In the genomic region with DNA sequence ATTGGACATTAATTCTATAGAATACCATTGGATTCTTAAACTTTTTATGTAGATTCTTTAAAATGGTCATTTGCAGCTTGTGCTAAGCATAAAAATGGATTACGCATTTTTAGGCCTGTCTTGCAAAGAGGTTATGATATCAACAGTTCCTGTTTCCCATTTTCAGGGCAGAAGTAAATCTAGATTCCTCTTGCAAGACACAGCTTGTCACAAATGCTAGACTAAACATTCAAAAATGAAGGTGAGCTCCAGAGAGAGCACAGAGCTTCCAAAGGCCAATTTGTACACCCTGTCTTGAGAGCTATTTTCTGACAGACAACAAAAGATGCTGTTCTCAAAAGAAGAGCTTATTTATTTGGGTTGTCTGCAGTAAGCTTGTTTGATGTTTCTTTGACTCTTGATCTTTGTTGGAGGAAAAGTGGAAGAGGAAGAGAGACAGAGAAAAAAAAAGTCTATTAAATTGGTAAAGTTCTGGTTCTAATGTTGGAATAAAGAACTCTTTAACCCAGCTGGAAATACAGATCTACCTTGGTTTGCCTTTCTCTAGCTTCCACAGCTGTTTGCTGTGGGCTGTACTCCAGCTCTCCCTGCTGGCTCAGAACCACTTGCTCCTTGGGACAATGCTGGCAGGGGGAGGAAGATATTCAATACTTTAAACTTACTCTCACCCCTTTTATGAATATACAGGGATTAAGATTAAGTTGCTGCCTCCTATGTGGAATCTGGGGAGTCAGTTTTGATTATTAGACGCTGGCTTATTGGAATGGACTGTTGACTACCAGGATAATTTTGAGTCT, we compare ENCODE assay signal across 18 cellular contexts.
DNase-seq lines count a peak whose midpoint lies in the region; ATAC-seq and TF ChIP-seq lines count a peak whose summit lies in the region.
"Had no signal": no experiment of that assay in that cellular context is flagged by ENCODE, and none has a peak within 500 bp of the region (broad histone marks: within the 10 kb centered on the region; RNA-seq: fewer than 3 reads in every experiment).

No MANE protein-coding gene starts in this region.

- TF ChIP-seq RAD21 in SK-N-SH (IDR thresholded peaks at IDR 0.05; ENCODE audit: low read length): peak; percentile 35

- POLR2A ChIA-PET in SK-N-SH (lab: Yijun Ruan, JAX): no interaction called here
- POLR2A ChIA-PET in activated CD8-positive, alpha-beta T cell treated with anti-CD3 and anti-CD28 coated beads for 36 hours (lab: Charles Lee): no interaction called here

- 91% methylated on average over 2 of the region's 2 CpGs for WGBS in SK-N-SH (ENCODE audit: low lambda C conversion rate)

- peaks cover 5% of the 10 kb centered on the region for H3K36me3 Mint-ChIP-seq in osteocyte (ENCODE audit: unreplicated experiment)
- H3K36me3 Mint-ChIP-seq in activated CD8-positive, alpha-beta T cell treated with anti-CD3 and anti-CD28 coated beads for 36 hours (ENCODE audit: low read depth): no peaks in the 10 kb centered on the region
- H3K36me3 Mint-ChIP-seq in effector memory CD8-positive, alpha-beta T cell (ENCODE audit: insufficient read depth): no peaks in the 10 kb centered on the region
- H3K36me3 Mint-ChIP-seq: naive B cell, type B pancreatic cell had no signal

- H3F3A ChIP-seq in SK-N-SH (replicated peaks; ENCODE audit: insufficient read depth): no peaks in the 10 kb centered on the region

- no peaks in the 10 kb centered on the region for H3K27me3 Mint-ChIP-seq in osteocyte (ENCODE audit: unreplicated experiment)
- no peaks in the 10 kb centered on the region for H3K27me3 Mint-ChIP-seq in activated CD8-positive, alpha-beta T cell treated with anti-CD3 and anti-CD28 coated beads for 36 hours
- H3K27me3 Mint-ChIP-seq in effector memory CD8-positive, alpha-beta T cell: no peaks in the 10 kb centered on the region
- H3K27me3 Mint-ChIP-seq: naive B cell had no signal

- H3K79me2 ChIP-seq in SK-N-SH (ENCODE audit: insufficient read depth): no peaks in the 10 kb centered on the region

- no peak overlapping the region for H3K4me3 Mint-ChIP-seq in osteocyte (ENCODE audit: unreplicated experiment)
- no peak overlapping the region for H3K4me3 Mint-ChIP-seq in activated CD8-positive, alpha-beta T cell treated with anti-CD3 and anti-CD28 coated beads for 36 hours
- H3K4me3 Mint-ChIP-seq in effector memory CD8-positive, alpha-beta T cell: no peak overlapping the region
- H3K4me3 Mint-ChIP-seq: naive B cell, type B pancreatic cell had no signal

- H3K36me3 ChIP-seq in SK-N-SH (replicated peaks in 1 of 2; ENCODE audit: control insufficient read depth in 1 of 2, insufficient read depth in 2 of 2, low read length in 1 of 2): no peaks in the 10 kb centered on the region
- H3K36me3 ChIP-seq: left lung had no signal

- intact Hi-C loops in activated CD8-positive, alpha-beta T cell treated with anti-CD3 and anti-CD28 coated beads for 36 hours (cut with micrococcal nuclease): no loop called here

- no peaks in the 10 kb centered on the region for H3K9me2 ChIP-seq in SK-N-SH

- peaks cover 5% of the 10 kb centered on the region for H3K9me3 Mint-ChIP-seq in osteocyte (ENCODE audit: unreplicated experiment)
- peaks cover 11% of the 10 kb centered on the region for H3K9me3 Mint-ChIP-seq in activated CD8-positive, alpha-beta T cell treated with anti-CD3 and anti-CD28 coated beads for 36 hours
- peaks cover 2 to 10% of the 10 kb centered on the region in 2 donors for H3K9me3 Mint-ChIP-seq in effector memory CD8-positive, alpha-beta T cell
- H3K9me3 Mint-ChIP-seq: type B pancreatic cell had no signal

- CTCF ChIA-PET in SK-N-SH (lab: Yijun Ruan, JAX): interaction anchor here (0.9 to 1.4 kb wide), 3 partner anchors 10 to 304 kb away, joined by 3 read pairs; no protein-coding TSS in a partner anchor
- CTCF ChIA-PET in activated CD8-positive, alpha-beta T cell treated with anti-CD3 and anti-CD28 coated beads for 36 hours (lab: Charles Lee): no interaction called here

- no peak overlapping the region for H3K4me2 ChIP-seq in SK-N-SH

- peaks cover 2 to 4% of the 10 kb centered on the region in 2 experiments; a peak in 2 of 4 replicates for H3K4me1 ChIP-seq in SK-N-SH (ENCODE audit: control insufficient read depth in 1 of 2, insufficient read depth in 2 of 2, low read depth in 1 of 2, low read length in 1 of 2)
- H3K4me1 ChIP-seq: left lung had no signal

- H4K20me1 ChIP-seq in SK-N-SH (ENCODE audit: insufficient read depth): no peaks in the 10 kb centered on the region

- H3K4me3 ChIP-seq in SK-N-SH (ENCODE audit: low read depth in 2 of 2, low read length in 1 of 2) (no peak overlapping the region), fibroblast of mammary gland (ENCODE audit: control insufficient read depth, low read depth, low read length) (no peak overlapping the region)
- H3K4me3 ChIP-seq: left lung had no signal

- no peak for ATAC-seq in activated CD8-positive, alpha-beta T cell treated with anti-CD3 and anti-CD28 coated beads for 36 hours
- no peak for ATAC-seq in effector memory CD8-positive, alpha-beta T cell (replicated peaks)
- ATAC-seq: left lung had no signal

- no peak for TF ChIP-seq EP300 in SK-N-SH (IDR thresholded peaks at IDR 0.05; ENCODE audit: borderline replicate concordance in 1 of 2, low read depth in 1 of 2, low read length in 1 of 2)

- in situ Hi-C loops in ACHN (cut with HindIII; ENCODE audit: low pct_ligation_motif_present, low pct_unique_long_range_greater_than_20kb, low sequenced_read_pairs): no loop called here

- peak; percentile 7 for DNase-seq in DMS 273 treated with DMSO at 0.1 percent for 48 hours (lab: John Stamatoyannopoulos, UW)
- no peak for DNase-seq in SK-N-SH
- DNase-seq in fibroblast of mammary gland (ENCODE audit: low read depth): no peak
- DNase-seq in osteocyte (ENCODE audit: extremely low spot score, unreplicated experiment): no peak
- DNase-seq in activated CD8-positive, alpha-beta T cell treated with anti-CD3 and anti-CD28 coated beads for 36 hours: no peak
- no peak for DNase-seq in ACHN
- no peak for DNase-seq in LoVo (ENCODE audit: low spot score)
- no peak for DNase-seq in effector memory CD8-positive, alpha-beta T cell
- DNase-seq: activated effector memory CD4-positive, alpha-beta T cell treated with Interleukin-2 at 50 U/mL for 16 hours; aorta; COR-L47; hypothalamus; left lung; MV-4-11; naive B cell; NCI-H226; stimulated activated CD4-positive, alpha-beta T cell treated with anti-CD3 and anti-CD28 coated beads, Interleukin-4, amount 100 ng/mL, for 24 hours had no signal

- no peak overlapping the region for H3K9ac ChIP-seq in SK-N-SH

- H3K27me3 ChIP-seq in SK-N-SH (ENCODE audit: insufficient read depth): no peaks in the 10 kb centered on the region
- H3K27me3 ChIP-seq: left lung had no signal

- H3K9me3 ChIP-seq in SK-N-SH: no peaks in the 10 kb centered on the region
- H3K9me3 ChIP-seq: left lung had no signal

- H3K27ac ChIP-seq in SK-N-SH (ENCODE audit: low read depth in 2 of 2, low read length in 1 of 2): peak overlapping the region in 1 of 2 experiments; percentile 53; a peak in 1 of 4 replicates
- H3K27ac ChIP-seq: left lung had no signal

- H3K27ac Mint-ChIP-seq in osteocyte (ENCODE audit: unreplicated experiment): no peak overlapping the region
- H3K27ac Mint-ChIP-seq in activated CD8-positive, alpha-beta T cell treated with anti-CD3 and anti-CD28 coated beads for 36 hours: no peak overlapping the region
- no peak overlapping the region for H3K27ac Mint-ChIP-seq in effector memory CD8-positive, alpha-beta T cell
- H3K27ac Mint-ChIP-seq: naive B cell, type B pancreatic cell had no signal

- no peak overlapping the region for H2AFZ ChIP-seq in SK-N-SH (ENCODE audit: low read depth)

- TF ChIP-seq CTCF in SK-N-SH (IDR thresholded peaks at IDR 0.05): peak; percentile 27; the same call in 1 of the 2 replicates
- TF ChIP-seq CTCF in fibroblast of mammary gland (conservative IDR thresholded peaks at IDR 0.05; ENCODE audit: control insufficient read depth, insufficient read depth, low read depth, low read length): peak; percentile 25
- TF ChIP-seq CTCF in osteocyte (IDR thresholded peaks at IDR 0.05): peak; percentile 33
- TF ChIP-seq CTCF in activated CD8-positive, alpha-beta T cell treated with anti-CD3 and anti-CD28 coated beads for 36 hours (IDR thresholded peaks at IDR 0.05): no peak

- peaks cover 3% of the 10 kb centered on the region for H3K4me1 Mint-ChIP-seq in osteocyte (ENCODE audit: unreplicated experiment)
- H3K4me1 Mint-ChIP-seq in activated CD8-positive, alpha-beta T cell treated with anti-CD3 and anti-CD28 coated beads for 36 hours (ENCODE audit: low read depth): no peaks in the 10 kb centered on the region
- H3K4me1 Mint-ChIP-seq in effector memory CD8-positive, alpha-beta T cell (ENCODE audit: low read depth in 2 of 2): no peaks in the 10 kb centered on the region
- H3K4me1 Mint-ChIP-seq: naive B cell had no signal

TF ChIP-seq in SK-N-SH, 30 proteins besides CTCF, POLR2A, EP300 and RAD21:
- TF ChIP-seq JUND (IDR thresholded peaks at IDR 0.05) (no peak), FOXM1 (IDR thresholded peaks at IDR 0.05; ENCODE audit: low read depth) (no peak), POLR2AphosphoS5 (IDR thresholded peaks at IDR 0.05; ENCODE audit: low read depth, low read length) (no peak)
